ENCODE assay signal across 18 cellular contexts in genomic region chr6:56962451-56962850, GRCh38. TPM values are rescaled to one million over a fixed set of nuclear protein-coding genes. Genes with fewer than 3 reads are reported as not detected.
"Had no signal": no experiment of that assay in that cellular context is flagged by ENCODE, and none has a peak within 500 bp of the region (broad histone marks: within the 10 kb centered on the region; RNA-seq: fewer than 3 reads in every experiment).

No MANE protein-coding gene starts in this region.

- H3K79me2 ChIP-seq: parathyroid adenoma had no signal

- H3K27ac Mint-ChIP-seq: activated CD8-positive, alpha-beta T cell treated with anti-CD3 and anti-CD28 coated beads for 36 hours; brain; stimulated activated naive B cell treated with anti-CD40 and anti-IgM and Interleukin-4, amounts not matched to agents 10 μg/mL and 1 μg/mL and 100 μg/mL, for 72 hours had no signal

- H3K4me1 Mint-ChIP-seq: brain; central memory CD8-positive, alpha-beta T cell; naive thymus-derived CD8-positive, alpha-beta T cell; stimulated activated naive B cell treated with anti-CD40 and anti-IgM and Interleukin-4, amounts not matched to agents 10 μg/mL and 1 μg/mL and 100 μg/mL, for 72 hours had no signal

- H3K9me3 ChIP-seq: thyroid gland had no signal

- H3K27ac ChIP-seq: coronary artery, parathyroid adenoma, thyroid gland had no signal

- ATAC-seq: activated CD8-positive, alpha-beta T cell treated with anti-CD3 and anti-CD28 coated beads for 36 hours; activated T-cell treated with anti-CD3 and anti-CD28 coated beads, Interleukin-2, amount 50 U/mL, for 4 hours; esophagus mucosa; naive thymus-derived CD8-positive, alpha-beta T cell; stimulated activated naive B cell treated with anti-CD40 and anti-IgM and Interleukin-4, amounts not matched to agents 10 μg/mL and 1 μg/mL and 100 μg/mL, for 72 hours had no signal

- H3K9ac ChIP-seq: parathyroid adenoma had no signal

- FAIRE-seq: urothelium cell line had no signal

- H3K27me3 ChIP-seq: thyroid gland had no signal

- H3K4me3 ChIP-seq: coronary artery, thyroid gland had no signal

- H2AFZ ChIP-seq: parathyroid adenoma had no signal

- H3K4me3 Mint-ChIP-seq: activated CD8-positive, alpha-beta T cell treated with anti-CD3 and anti-CD28 coated beads for 36 hours; activated T-cell treated with anti-CD3 and anti-CD28 coated beads, Interleukin-2, amount 50 U/mL, for 4 hours; brain; central memory CD8-positive, alpha-beta T cell; naive thymus-derived CD8-positive, alpha-beta T cell; stimulated activated naive B cell treated with anti-CD40 and anti-IgM and Interleukin-4, amounts not matched to agents 10 μg/mL and 1 μg/mL and 100 μg/mL, for 72 hours had no signal

- H3K4me1 ChIP-seq: parathyroid adenoma, thyroid gland had no signal

- H3K36me3 Mint-ChIP-seq: brain; naive thymus-derived CD8-positive, alpha-beta T cell; stimulated activated naive B cell treated with anti-CD40 and anti-IgM and Interleukin-4, amounts not matched to agents 10 μg/mL and 1 μg/mL and 100 μg/mL, for 72 hours had no signal

- H3K9me3 Mint-ChIP-seq: activated CD8-positive, alpha-beta T cell treated with anti-CD3 and anti-CD28 coated beads for 36 hours; activated T-cell treated with anti-CD3 and anti-CD28 coated beads, Interleukin-2, amount 50 U/mL, for 4 hours; brain; central memory CD8-positive, alpha-beta T cell; naive thymus-derived CD8-positive, alpha-beta T cell; stimulated activated naive B cell treated with anti-CD40 and anti-IgM and Interleukin-4, amounts not matched to agents 10 μg/mL and 1 μg/mL and 100 μg/mL, for 72 hours had no signal

- DNase-seq: activated CD4-positive, alpha-beta T cell treated with anti-CD3 and anti-CD28 coated beads for 48 hours; activated CD8-positive, alpha-beta T cell treated with anti-CD3 and anti-CD28 coated beads for 36 hours; activated effector memory CD4-positive, alpha-beta T cell treated with Interleukin-2 at 50 U/mL for 16 hours; activated naive CD4-positive, alpha-beta T cell treated with anti-CD3 and anti-CD28 coated beads, Interleukin-2, amount 50 U/mL, for 16 hours; activated T-cell treated with anti-CD3 and anti-CD28 coated beads, Interleukin-2, amount 50 U/mL, for 4 hours; mesenchymal stem cell; naive thymus-derived CD8-positive, alpha-beta T cell; retina; stimulated activated CD4-positive, alpha-beta T cell treated with anti-CD3 and anti-CD28 coated beads, Interleukin-4, amount 100 ng/mL, for 1 hour; stimulated activated naive B cell treated with anti-CD40 and anti-IgM and Interleukin-4, amounts not matched to agents 10 μg/mL and 1 μg/mL and 100 μg/mL, for 72 hours; thyroid gland had no signal

- H3K36me3 ChIP-seq: thyroid gland had no signal

RNA-seq across cellular contexts. Expression of gene BEND6, which starts 7.5 kb away (rescaled TPM):
- total RNA-seq: activated CD8-positive, alpha-beta T cell treated with anti-CD3 and anti-CD28 coated beads for 36 hours; naive thymus-derived CD8-positive, alpha-beta T cell; skeletal muscle tissue had no signal
